In genomic region chr12:40292788-40293429, GRCh38 we compare ENCODE assay signal across 25 cellular contexts.
"Had no signal": no experiment of that assay in that cellular context is flagged by ENCODE, and none has a peak within 500 bp of the region (broad histone marks: within the 10 kb centered on the region; RNA-seq: fewer than 3 reads in every experiment).

No MANE protein-coding gene starts in this region.

- H3K4me3 ChIP-seq: left lung, lung, neural progenitor cell, psoas muscle, right atrium auricular region, skin epidermis, spleen, suprapubic skin, tibial nerve, vagina had no signal

- H3K27ac ChIP-seq: left lung, neural progenitor cell, neutrophil, parathyroid adenoma, psoas muscle, right atrium auricular region, skin epidermis, spleen, suprapubic skin, tibial nerve, vagina had no signal

- H3K4me1 ChIP-seq: left lung, neural progenitor cell, parathyroid adenoma, psoas muscle, right atrium auricular region, spleen, suprapubic skin, tibial nerve, vagina had no signal

- ATAC-seq: left cardiac atrium; left lung; natural killer cell; psoas muscle; sciatic nerve; stimulated activated effector memory CD8-positive, alpha-beta T cell treated with anti-CD3 and anti-CD28 coated beads, Interleukin-12 subunit alpha, Interleukin-12 subunit beta, amount 100 ng/mL, for 72 hours had no signal

- H3K36me3 ChIP-seq: neural progenitor cell had no signal

- H3K9me3 ChIP-seq: suprapubic skin, vagina had no signal

- FAIRE-seq: keratinocyte had no signal

- H3K27me3 ChIP-seq: left lung, neural progenitor cell, neutrophil, right atrium auricular region, spleen, suprapubic skin, tibial nerve, vagina had no signal

- DNase-seq: hippocampal formation; kidney glomerular epithelial cell; left cardiac atrium; left lung; mesendoderm; naive B cell; natural killer cell; nephron progenitor cell; occipital lobe; psoas muscle; spleen; stimulated activated CD4-positive, alpha-beta T cell treated with anti-CD3 and anti-CD28 coated beads, Interleukin-4, amount 100 ng/mL, for 24 hours; stimulated activated naive CD4-positive, alpha-beta T cell had no signal

- H3K9ac ChIP-seq: neural progenitor cell, parathyroid adenoma had no signal
